ENCODE assay signal across 17 cellular contexts in the genomic region with DNA sequence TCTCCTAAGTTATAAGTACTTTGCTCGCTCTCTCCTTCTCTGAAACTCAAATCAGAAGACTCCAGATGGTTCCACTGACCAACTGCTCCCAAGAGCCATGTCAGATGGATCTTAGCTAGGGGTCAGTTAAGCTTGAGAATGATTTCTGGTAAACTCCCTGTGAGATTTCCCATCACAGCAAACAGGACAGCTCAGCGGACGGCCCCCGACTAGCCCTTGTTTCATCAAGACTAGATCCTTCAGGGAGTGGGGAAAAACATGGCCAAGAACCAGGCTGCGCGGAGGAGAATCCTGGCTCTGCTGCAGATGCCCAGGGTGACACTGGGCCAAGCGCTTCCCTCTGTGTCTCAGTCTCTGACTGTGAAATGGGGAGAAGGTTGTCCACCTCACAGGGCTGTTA.
DNase-seq lines count a peak whose midpoint lies in the region; ATAC-seq and TF ChIP-seq lines count a peak whose summit lies in the region.
"Had no signal": no experiment of that assay in that cellular context is flagged by ENCODE, and none has a peak within 500 bp of the region (broad histone marks: within the 10 kb centered on the region; RNA-seq: fewer than 3 reads in every experiment).

No MANE protein-coding gene starts in this region.

- no peak overlapping the region for H2BK20ac ChIP-seq in IMR-90 (ENCODE audit: low read depth, low read length)

- no peaks in the 10 kb centered on the region for H3K36me3 ChIP-seq in IMR-90 (ENCODE audit: control insufficient read depth, insufficient read depth, low read length)
- H3K36me3 ChIP-seq in skeletal muscle tissue (ENCODE audit: control insufficient read depth in 3 of 3, insufficient read depth in 3 of 3, low read length in 3 of 3) = no peaks in the 10 kb centered on the region
- no peaks in the 10 kb centered on the region for H3K36me3 ChIP-seq in Peyer's patch
- H3K36me3 ChIP-seq: HAP-1 had no signal

- no peak overlapping the region for H2AFZ ChIP-seq in IMR-90 (replicated peaks; ENCODE audit: low read length, poor library complexity)
- H2AFZ ChIP-seq: GM23248 had no signal

- TF ChIP-seq POLR2A in IMR-90 (IDR thresholded peaks at IDR 0.05; ENCODE audit: low read depth, low read length) (no peak), Peyer's patch (IDR thresholded peaks at IDR 0.05) (no peak)

- in situ Hi-C loops in IMR-90 (cut with MboI; ENCODE audit: low sequenced_read_pairs) = no loop called here

- DNase-seq in IMR-90 (no peak), nephron progenitor cell (no peak), NCI-H1417 (lab: John Stamatoyannopoulos, UW) (no peak), Right ventricle myocardium inferior (ENCODE audit: missing footprints) (no peak), Peyer's patch (no peak)
- DNase-seq: Caco-2; CD4-positive, CD25-positive, alpha-beta regulatory T cell; DMS153; DMS79; GDM1; GM23248 had no signal

- H3K4me1 Mint-ChIP-seq in brain (peaks cover 75% of the 10 kb centered on the region), nephron progenitor cell (peaks cover 77% of the 10 kb centered on the region)

- no peak overlapping the region for H3K4ac ChIP-seq in IMR-90 (ENCODE audit: low read depth, low read length)

- no peak overlapping the region for H2BK120ac ChIP-seq in IMR-90 (ENCODE audit: low read depth, low read length)

- TF ChIP-seq RAD21 in IMR-90 (IDR thresholded peaks at IDR 0.05; ENCODE audit: low read length) = no peak

- H3K4me3 Mint-ChIP-seq in brain (no peak overlapping the region), nephron progenitor cell (peak overlapping the region; percentile 21)
- H3K4me3 Mint-ChIP-seq: B cell; CD4-positive, CD25-positive, alpha-beta regulatory T cell had no signal

- H3K9me3 ChIP-seq in IMR-90 (ENCODE audit: control insufficient read depth, insufficient read depth, low read length) = no peaks in the 10 kb centered on the region
- no peaks in the 10 kb centered on the region for H3K9me3 ChIP-seq in skeletal muscle tissue (ENCODE audit: control insufficient read depth in 3 of 3, low read length in 3 of 3)
- no peaks in the 10 kb centered on the region for H3K9me3 ChIP-seq in Peyer's patch
- H3K9me3 ChIP-seq: Caco-2, HAP-1 had no signal

- H3K9me1 ChIP-seq in IMR-90 (ENCODE audit: insufficient read depth, low read length) = no peaks in the 10 kb centered on the region

- no peaks in the 10 kb centered on the region for H3K79me1 ChIP-seq in IMR-90 (ENCODE audit: low read depth in 1 of 2, low read length in 2 of 2)

- H4K20me1 ChIP-seq in IMR-90 (ENCODE audit: insufficient read depth, low read length) = no peaks in the 10 kb centered on the region

- no peaks in the 10 kb centered on the region for H3K9me3 Mint-ChIP-seq in brain
- no peaks in the 10 kb centered on the region for H3K9me3 Mint-ChIP-seq in nephron progenitor cell

- dilution Hi-C loops in IMR-90 (cut with HindIII; ENCODE audit: low sequenced_read_pairs, unreplicated experiment) = no loop called here

- no peak overlapping the region for H3K56ac ChIP-seq in IMR-90 (ENCODE audit: extremely low read depth, insufficient read depth, low read length)

- no peak overlapping the region for H3K18ac ChIP-seq in IMR-90 (ENCODE audit: low read depth, low read length)

- no peak overlapping the region for H4K8ac ChIP-seq in IMR-90 (ENCODE audit: low read depth in 2 of 2, low read length in 2 of 2)

- POLR2A ChIA-PET in IMR-90 (lab: Charles Lee; ENCODE audit: unreplicated experiment) = no interaction called here

- peaks cover 16% of the 10 kb centered on the region for H3K27me3 Mint-ChIP-seq in brain
- peaks cover 3% of the 10 kb centered on the region for H3K27me3 Mint-ChIP-seq in nephron progenitor cell (ENCODE audit: low read depth, poor library complexity)

- H3K36me3 Mint-ChIP-seq in brain (no peaks in the 10 kb centered on the region), nephron progenitor cell (ENCODE audit: low read depth) (no peaks in the 10 kb centered on the region)
- H3K36me3 Mint-ChIP-seq: CD4-positive, CD25-positive, alpha-beta regulatory T cell had no signal

- H3K27ac Mint-ChIP-seq in brain (peak overlapping the region in 4 of 5 experiments; percentile 18 to 87 (median 69)), nephron progenitor cell (peak overlapping the region; percentile 89)
- H3K27ac Mint-ChIP-seq: B cell; CD4-positive, CD25-positive, alpha-beta regulatory T cell had no signal

- no peak overlapping the region for H3K9ac ChIP-seq in IMR-90 (ENCODE audit: low read depth, low read length)
- H3K9ac ChIP-seq in skeletal muscle tissue (ENCODE audit: low read depth in 1 of 3, low read length in 3 of 3) = no peak overlapping the region
- H3K9ac ChIP-seq: GM23248 had no signal

- ATAC-seq in IMR-90 (ENCODE audit: low read depth) (no peak), HG03108 (IDR thresholded peaks at IDR 0.05; ENCODE audit: unreplicated experiment) (no peak), Right ventricle myocardium inferior (no peak)

- H3K4me3 ChIP-seq in IMR-90 (ENCODE audit: insufficient read depth, low read depth, low read length) = no peak overlapping the region
- H3K4me3 ChIP-seq in skeletal muscle tissue (ENCODE audit: low read length in 3 of 3) = no peak overlapping the region
- H3K4me3 ChIP-seq in Peyer's patch = no peak overlapping the region
- H3K4me3 ChIP-seq: GM23248, HAP-1 had no signal

- no peak overlapping the region for H2AK5ac ChIP-seq in IMR-90 (ENCODE audit: low read depth, low read length)

- H3K27me3 ChIP-seq in IMR-90 (ENCODE audit: control insufficient read depth, insufficient read depth, low read length) (peaks cover 5% of the 10 kb centered on the region; the same call in 1 of the 2 replicates), skeletal muscle tissue (ENCODE audit: control insufficient read depth in 3 of 3, insufficient read depth in 3 of 3, low read length in 3 of 3) (no peaks in the 10 kb centered on the region), Peyer's patch (no peaks in the 10 kb centered on the region)

- no peak overlapping the region for H3K27ac ChIP-seq in IMR-90 (ENCODE audit: insufficient read depth, low read length)
- peak overlapping the region; percentile 11 for H3K27ac ChIP-seq in skeletal muscle tissue (ENCODE audit: low read depth, low read length)
- no peak overlapping the region for H3K27ac ChIP-seq in Peyer's patch
- H3K27ac ChIP-seq: GM23248, HL-60 had no signal

- H3K23ac ChIP-seq in IMR-90 (ENCODE audit: low read depth, low read length) = no peak overlapping the region

- WGBS in IMR-90 (ENCODE audit: extremely low coverage in 2 of 2, insufficient read length in 1 of 2), 2 experiments = 82% methylated on average over 3 of the region's 7 CpGs; no CpG with 5 or more reads in 1 of the 2 experiments

- H2BK5ac ChIP-seq in IMR-90 (ENCODE audit: low read depth, low read length, poor library complexity, severe bottlenecking) = no peak overlapping the region

- H2AK9ac ChIP-seq in IMR-90 (replicated peaks; ENCODE audit: low read depth, low read length, poor library complexity) = peak overlapping the region; percentile 32

- no peak overlapping the region for H2BK15ac ChIP-seq in IMR-90 (ENCODE audit: low read depth, low read length)

- H3K14ac ChIP-seq in IMR-90 (replicated peaks; ENCODE audit: low read depth, low read length) = no peak overlapping the region

- TF ChIP-seq CTCF in IMR-90 (conservative IDR thresholded peaks at IDR 0.05; ENCODE audit: low read depth, low read length) (no peak), brain (conservative IDR thresholded peaks at IDR 0.05) (no peak), nephron progenitor cell (IDR thresholded peaks at IDR 0.05) (no peak), Peyer's patch (IDR thresholded peaks at IDR 0.05) (no peak)

- H3K4me1 ChIP-seq in IMR-90 (ENCODE audit: control insufficient read depth, insufficient read depth, low read length) (no peaks in the 10 kb centered on the region), skeletal muscle tissue (ENCODE audit: control insufficient read depth in 3 of 3, insufficient read depth in 3 of 3, low read length in 3 of 3) (peaks cover 6 to 27% (median 12%) of the 10 kb centered on the region in 3 donors), Peyer's patch (no peaks in the 10 kb centered on the region)
- H3K4me1 ChIP-seq: Caco-2 had no signal

- CTCF ChIA-PET in IMR-90 (lab: Yijun Ruan, JAX) = no interaction called here

- intact Hi-C loops in IMR-90 (cut with micrococcal nuclease) (no loop called here), Right ventricle myocardium inferior (cut with DNase I) (no loop called here)

- H4K91ac ChIP-seq in IMR-90 (ENCODE audit: insufficient read depth, low read depth, low read length) = no peak overlapping the region

- no peak overlapping the region for H4K5ac ChIP-seq in IMR-90 (ENCODE audit: low read depth, low read length)

- BruUV-seq in IMR-90 (replicated peaks; lab: Mats Ljungman, UMichigan) = no TSS peak

- H3K4me2 ChIP-seq in IMR-90 (ENCODE audit: low read depth, low read length) = no peak overlapping the region

TF ChIP-seq in IMR-90, 13 proteins besides CTCF, POLR2A, EP300 and RAD21 (continues in another document):
- TF ChIP-seq RCOR1 (IDR thresholded peaks at IDR 0.05; ENCODE audit: insufficient replicate concordance, low read length) (no peak), BHLHE40 (IDR thresholded peaks at IDR 0.05; ENCODE audit: low read depth, low read length) (no peak), MAFK (IDR thresholded peaks at IDR 0.05; ENCODE audit: low read depth, low read length) (no peak), RFX5 (IDR thresholded peaks at IDR 0.05; ENCODE audit: low read depth, low read length) (no peak), FOS (IDR thresholded peaks at IDR 0.05; ENCODE audit: low read depth, low read length) (no peak), CEBPB (IDR thresholded peaks at IDR 0.05; ENCODE audit: low read depth, low read length) (no peak), SMC3 (IDR thresholded peaks at IDR 0.05; ENCODE audit: low read depth, low read length) (no peak), MXI1 (IDR thresholded peaks at IDR 0.05; ENCODE audit: borderline replicate concordance, low read depth, low read length) (no peak)
- TF ChIP-seq, protein P1, sequence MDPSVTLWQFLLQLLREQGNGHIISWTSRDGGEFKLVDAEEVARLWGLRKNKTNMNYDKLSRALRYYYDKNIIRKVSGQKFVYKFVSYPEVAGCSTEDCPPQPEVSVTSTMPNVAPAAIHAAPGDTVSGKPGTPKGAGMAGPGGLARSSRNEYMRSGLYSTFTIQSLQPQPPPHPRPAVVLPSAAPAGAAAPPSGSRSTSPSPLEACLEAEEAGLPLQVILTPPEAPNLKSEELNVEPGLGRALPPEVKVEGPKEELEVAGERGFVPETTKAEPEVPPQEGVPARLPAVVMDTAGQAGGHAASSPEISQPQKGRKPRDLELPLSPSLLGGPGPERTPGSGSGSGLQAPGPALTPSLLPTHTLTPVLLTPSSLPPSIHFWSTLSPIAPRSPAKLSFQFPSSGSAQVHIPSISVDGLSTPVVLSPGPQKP (IDR thresholded peaks at IDR 0.05; ENCODE audit: borderline replicate concordance, low read depth, low read length) = no peak
